ENCODE assay signal across 22 cellular contexts in the genomic region with DNA sequence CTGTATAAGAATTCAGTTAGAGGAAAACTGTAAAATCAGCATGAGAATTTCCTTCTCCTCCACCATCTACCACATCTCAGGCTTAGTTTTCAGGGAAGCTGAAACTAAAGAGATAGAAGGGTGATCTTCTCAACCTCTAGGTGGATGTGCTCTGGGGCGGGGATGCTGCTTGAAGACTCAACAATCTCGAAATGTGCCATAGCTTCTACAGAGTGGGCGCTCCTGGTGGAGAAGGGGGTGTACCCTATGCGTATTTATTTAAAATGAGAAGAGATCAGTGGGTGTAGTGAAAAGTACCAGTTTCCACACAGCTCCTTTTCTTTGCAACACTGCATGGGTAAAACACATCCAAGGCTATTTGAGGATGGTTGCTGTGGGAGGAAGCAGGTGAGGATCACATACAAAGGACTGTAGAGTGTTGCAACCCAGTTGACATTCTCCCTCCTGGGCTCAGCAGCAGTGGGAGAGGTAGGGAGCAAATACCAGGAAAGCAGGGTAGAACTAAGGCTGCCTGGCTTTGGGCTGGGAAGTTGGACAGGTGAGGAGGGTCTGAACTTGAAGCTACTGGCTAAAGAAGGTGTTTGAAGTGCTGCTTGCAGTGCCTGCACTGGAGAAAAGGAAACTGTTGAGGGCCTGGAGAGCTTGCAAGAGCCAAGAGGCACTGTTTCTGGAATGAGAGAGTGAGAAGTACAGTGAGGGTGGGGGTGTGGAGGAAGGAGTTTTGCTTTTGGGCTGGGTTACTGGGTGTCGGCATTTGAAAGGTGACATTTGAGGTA.
DNase-seq lines count a peak whose midpoint lies in the region; ATAC-seq and TF ChIP-seq lines count a peak whose summit lies in the region.
"Had no signal": no experiment of that assay in that cellular context is flagged by ENCODE, and none has a peak within 500 bp of the region (broad histone marks: within the 10 kb centered on the region; RNA-seq: fewer than 3 reads in every experiment).

No MANE protein-coding gene starts in this region.

- H3K4me1 ChIP-seq in GM23338 (ENCODE audit: insufficient read depth): peaks cover 9% of the 10 kb centered on the region; the same call in 1 of the 2 replicates
- H3K4me1 ChIP-seq in lung (ENCODE audit: control insufficient read depth in 2 of 2, insufficient read depth in 2 of 2, low read length in 2 of 2): peaks cover 0 to 34% of the 10 kb centered on the region in 2 donors
- H3K4me1 ChIP-seq in thyroid gland: no peaks in the 10 kb centered on the region
- H3K4me1 ChIP-seq: HAP-1 had no signal

- H3K27ac Mint-ChIP-seq in GM23338: no peak overlapping the region
- H3K27ac Mint-ChIP-seq: CD4-positive, CD25-positive, alpha-beta regulatory T cell had no signal

- no peak overlapping the region for H2AFZ ChIP-seq in GM23338

- TF ChIP-seq POLR2A in thyroid gland (IDR thresholded peaks at IDR 0.05): no peak

- no peaks in the 10 kb centered on the region for H3K9me3 Mint-ChIP-seq in GM23338
- H3K9me3 Mint-ChIP-seq: CD4-positive, CD25-positive, alpha-beta regulatory T cell had no signal

- H3K27me3 ChIP-seq in GM23338 (ENCODE audit: insufficient read depth): no peaks in the 10 kb centered on the region
- H3K27me3 ChIP-seq in lung (ENCODE audit: control insufficient read depth, insufficient read depth): no peaks in the 10 kb centered on the region
- H3K27me3 ChIP-seq in thyroid gland: no peaks in the 10 kb centered on the region

- ATAC-seq in GM23338 (peak; percentile 59), lung (ENCODE audit: insufficient read depth, low FRiP score) (peak; percentile 70), GM19455 (IDR thresholded peaks at IDR 0.05; ENCODE audit: unreplicated experiment) (no peak)
- ATAC-seq: GM12878, HepG2, K562 had no signal

- intact Hi-C loops in thyroid gland (cut with DNase I): no loop called here

- no peak overlapping the region for H3K4me2 ChIP-seq in GM23338

- H3K9me3 ChIP-seq in lung (ENCODE audit: control insufficient read depth in 2 of 2, insufficient read depth in 1 of 2, low read length in 1 of 2) (no peaks in the 10 kb centered on the region), thyroid gland (no peaks in the 10 kb centered on the region)
- H3K9me3 ChIP-seq: HAP-1 had no signal

- DNase-seq in GM23338 (ENCODE audit: low spot score): no peak
- DNase-seq in NCI-H69 (lab: John Stamatoyannopoulos, UW): peak; percentile 79
- DNase-seq in lung (ENCODE audit: low spot score): peak; percentile 58
- peak; percentile 14 to 18 for DNase-seq in thyroid gland
- no peak for DNase-seq in stimulated activated CD4-positive, alpha-beta T cell treated with anti-CD3 and anti-CD28 coated beads, Interleukin-4, amount 100 ng/mL, for 1 hour
- DNase-seq in NCI-H1417 treated with DMSO at 0.1 percent for 48 hours (lab: John Stamatoyannopoulos, UW): no peak
- DNase-seq: CD4-positive, CD25-positive, alpha-beta regulatory T cell; DND-41; MM.1S; NCI-H1048; NCI-H1436; NCI-H2029; NCI-H226; NCI-H510A treated with DMSO at 0.1 percent for 48 hours; NCI-H82; SHP77 had no signal

- H3K36me3 Mint-ChIP-seq in GM23338 (ENCODE audit: low read depth): no peaks in the 10 kb centered on the region
- H3K36me3 Mint-ChIP-seq: CD4-positive, CD25-positive, alpha-beta regulatory T cell had no signal

- 0 out of 2 replicates have a peak, but pooled peaks cover 2% of the 10 kb centered on the region for H3K9me2 ChIP-seq in GM23338 (ENCODE audit: insufficient read depth)

- no peak overlapping the region for H3K4me3 ChIP-seq in GM23338
- H3K4me3 ChIP-seq in lung: no peak overlapping the region
- H3K4me3 ChIP-seq in thyroid gland (replicated peaks in 1 of 3): no peak overlapping the region
- H3K4me3 ChIP-seq: GM12878, HAP-1, K562 had no signal

- no peaks in the 10 kb centered on the region for H3F3A ChIP-seq in GM23338 (replicated peaks; ENCODE audit: low read depth)

- no peaks in the 10 kb centered on the region for H4K20me1 ChIP-seq in GM23338 (replicated peaks; ENCODE audit: insufficient read depth)

- H3K27ac ChIP-seq in GM23338 (ENCODE audit: low read depth): no peak overlapping the region
- peak overlapping the region; percentile 9 to 66 for H3K27ac ChIP-seq in lung (ENCODE audit: low read depth in 1 of 2, low read length in 1 of 2)
- no peak overlapping the region for H3K27ac ChIP-seq in thyroid gland
- H3K27ac ChIP-seq: HL-60 had no signal

- 69 to 94% methylated on average over 5 of the region's 5 CpGs for WGBS in lung, 2 donors
- WGBS in thyroid gland, 2 donors: 79 to 86% methylated on average over 5 of the region's 5 CpGs

- no peaks in the 10 kb centered on the region for H3K79me2 ChIP-seq in GM23338 (replicated peaks; ENCODE audit: insufficient read depth)

- H3K4me3 Mint-ChIP-seq in GM23338: no peak overlapping the region
- H3K4me3 Mint-ChIP-seq: CD4-positive, CD25-positive, alpha-beta regulatory T cell had no signal

- H3K27me3 Mint-ChIP-seq in GM23338 (ENCODE audit: insufficient read depth, low read depth, poor library complexity): no peaks in the 10 kb centered on the region

- peaks cover 12% of the 10 kb centered on the region for H3K4me1 Mint-ChIP-seq in GM23338
- H3K4me1 Mint-ChIP-seq: CD4-positive, CD25-positive, alpha-beta regulatory T cell had no signal

- H3K36me3 ChIP-seq in GM23338 (ENCODE audit: insufficient read depth) (no peaks in the 10 kb centered on the region), lung (ENCODE audit: control insufficient read depth in 2 of 2, insufficient read depth in 2 of 2, low read length in 2 of 2) (no peaks in the 10 kb centered on the region), thyroid gland (no peaks in the 10 kb centered on the region)
- H3K36me3 ChIP-seq: HAP-1 had no signal

- TF ChIP-seq CTCF in GM23338 (conservative IDR thresholded peaks at IDR 0.05; ENCODE audit: low read depth in 2 of 2): no peak
- no peak for TF ChIP-seq CTCF in lung (IDR thresholded peaks at IDR 0.05; ENCODE audit: control extremely low read depth, extremely low read depth)
- no peak for TF ChIP-seq CTCF in thyroid gland (IDR thresholded peaks at IDR 0.05)

TF ChIP-seq in GM23338, 12 proteins besides CTCF, POLR2A, EP300 and RAD21 (continues in another document):
- TF ChIP-seq, protein P1, sequence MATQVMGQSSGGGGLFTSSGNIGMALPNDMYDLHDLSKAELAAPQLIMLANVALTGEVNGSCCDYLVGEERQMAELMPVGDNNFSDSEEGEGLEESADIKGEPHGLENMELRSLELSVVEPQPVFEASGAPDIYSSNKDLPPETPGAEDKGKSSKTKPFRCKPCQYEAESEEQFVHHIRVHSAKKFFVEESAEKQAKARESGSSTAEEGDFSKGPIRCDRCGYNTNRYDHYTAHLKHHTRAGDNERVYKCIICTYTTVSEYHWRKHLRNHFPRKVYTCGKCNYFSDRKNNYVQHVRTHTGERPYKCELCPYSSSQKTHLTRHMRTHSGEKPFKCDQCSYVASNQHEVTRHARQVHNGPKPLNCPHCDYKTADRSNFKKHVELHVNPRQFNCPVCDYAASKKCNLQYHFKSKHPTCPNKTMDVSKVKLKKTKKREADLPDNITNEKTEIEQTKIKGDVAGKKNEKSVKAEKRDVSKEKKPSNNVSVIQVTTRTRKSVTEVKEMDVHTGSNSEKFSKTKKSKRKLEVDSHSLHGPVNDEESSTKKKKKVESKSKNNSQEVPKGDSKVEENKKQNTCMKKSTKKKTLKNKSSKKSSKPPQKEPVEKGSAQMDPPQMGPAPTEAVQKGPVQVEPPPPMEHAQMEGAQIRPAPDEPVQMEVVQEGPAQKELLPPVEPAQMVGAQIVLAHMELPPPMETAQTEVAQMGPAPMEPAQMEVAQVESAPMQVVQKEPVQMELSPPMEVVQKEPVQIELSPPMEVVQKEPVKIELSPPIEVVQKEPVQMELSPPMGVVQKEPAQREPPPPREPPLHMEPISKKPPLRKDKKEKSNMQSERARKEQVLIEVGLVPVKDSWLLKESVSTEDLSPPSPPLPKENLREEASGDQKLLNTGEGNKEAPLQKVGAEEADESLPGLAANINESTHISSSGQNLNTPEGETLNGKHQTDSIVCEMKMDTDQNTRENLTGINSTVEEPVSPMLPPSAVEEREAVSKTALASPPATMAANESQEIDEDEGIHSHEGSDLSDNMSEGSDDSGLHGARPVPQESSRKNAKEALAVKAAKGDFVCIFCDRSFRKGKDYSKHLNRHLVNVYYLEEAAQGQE (IDR thresholded peaks at IDR 0.05; ENCODE audit: unreplicated experiment): no peak
- no peak for TF ChIP-seq ZNF331 (CRISPR knock-in tag; IDR thresholded peaks at IDR 0.05; ENCODE audit: low read depth)

Comparison
In these comparisons a context has a peak if more than half of its experiments do, and no peak if none do; other contexts are left out.
1. DNase-seq: peak in NCI-H69 (single experiment), lung (single experiment) and thyroid gland (2 of 2); none in GM23338 (single experiment), stimulated activated CD4-positive, alpha-beta T cell treated with anti-CD3 and anti-CD28 coated beads, Interleukin-4, amount 100 ng/mL, for 1 hour (single experiment) and NCI-H1417 treated with DMSO at 0.1 percent for 48 hours (single experiment).
2. H3K27ac ChIP-seq: peak in lung (2 of 2); none in GM23338 (single experiment) and thyroid gland (0 of 3).